In genomic region chr1:160821627-160822026, GRCh38 we compare ENCODE assay signal across 1 cellular context.
TF ChIP-seq lines count a peak whose summit lies in the region.

No MANE protein-coding gene starts in this region.

TF ChIP-seq in HCT116, 20 proteins besides CTCF, POLR2A, EP300 and RAD21 (continued from another document):
- no peak for TF ChIP-seq ZBTB33 (IDR thresholded peaks at IDR 0.05; ENCODE audit: extremely low read depth, insufficient replicate concordance, low read length)
- TF ChIP-seq SP1 (IDR thresholded peaks at IDR 0.05; ENCODE audit: low read depth) = no peak
- TF ChIP-seq ATF3 (IDR thresholded peaks at IDR 0.05) = no peak
- no peak for TF ChIP-seq ZFX (IDR thresholded peaks at IDR 0.05)
- TF ChIP-seq EGR1 (IDR thresholded peaks at IDR 0.05; ENCODE audit: low read depth) = no peak
- no peak for TF ChIP-seq REST (IDR thresholded peaks at IDR 0.05; ENCODE audit: low read depth)
- no peak for TF ChIP-seq ZNF274 (IDR thresholded peaks at IDR 0.05; ENCODE audit: low read depth, low read length)
- TF ChIP-seq EZH2phosphoT487 (IDR thresholded peaks at IDR 0.05; ENCODE audit: borderline replicate concordance) = no peak
- no peak for TF ChIP-seq CBX3 (IDR thresholded peaks at IDR 0.05; ENCODE audit: low read depth)
- TF ChIP-seq SIN3A (IDR thresholded peaks at IDR 0.05; ENCODE audit: low read depth) = no peak
- no peak for TF ChIP-seq MAX (IDR thresholded peaks at IDR 0.05)
- no peak for TF ChIP-seq JUND (IDR thresholded peaks at IDR 0.05)
- TF ChIP-seq YY1 (IDR thresholded peaks at IDR 0.05; ENCODE audit: extremely low read depth, insufficient replicate concordance, low read depth, low read length) = no peak
